ENCODE assay signal across 8 cellular contexts in the genomic region with DNA sequence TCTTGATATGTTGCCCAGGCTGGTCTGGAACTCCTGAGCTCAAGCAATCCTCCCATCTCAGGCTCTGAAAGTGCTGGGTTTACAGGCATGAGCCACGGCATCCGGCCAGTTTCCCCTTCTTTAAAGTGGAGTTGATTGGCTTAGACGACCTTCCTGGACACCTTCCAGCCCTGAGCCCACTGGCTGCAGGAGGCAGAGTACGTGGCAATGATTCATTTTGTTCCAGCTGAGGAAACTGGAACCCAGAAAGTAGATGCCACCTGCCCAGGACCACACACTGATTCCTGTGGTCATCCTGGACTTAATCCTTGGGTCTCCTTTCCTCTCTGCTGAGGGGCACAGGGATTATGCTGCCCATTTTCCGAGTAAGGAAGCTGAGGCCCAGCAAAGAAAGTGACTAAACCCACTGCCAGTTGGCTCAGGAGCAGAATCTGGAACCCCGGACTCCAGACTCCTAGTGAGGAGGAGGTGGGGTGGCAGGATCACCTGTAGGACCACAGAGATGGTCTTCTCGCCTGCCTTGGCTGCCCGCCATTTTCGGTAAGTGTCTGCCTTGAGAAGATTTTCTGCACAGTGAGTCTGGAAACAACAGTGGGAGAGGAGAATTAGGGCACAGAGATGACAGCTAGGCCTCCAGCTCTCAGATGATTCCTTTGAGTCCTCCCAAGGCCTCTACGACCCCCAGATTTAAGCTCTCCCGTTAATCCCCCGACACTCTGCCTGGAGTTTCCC. TPM values are rescaled to one million over a fixed set of nuclear protein-coding genes. Genes with fewer than 3 reads are reported as not detected.
DNase-seq lines count a peak whose midpoint lies in the region; ATAC-seq, FAIRE-seq and TF ChIP-seq lines count a peak whose summit lies in the region.

No MANE protein-coding gene starts in this region.

- H3K14ac ChIP-seq in H1 (ENCODE audit: insufficient read length): no peak overlapping the region

- no peak overlapping the region for H2AK5ac ChIP-seq in H1 (ENCODE audit: low read depth, low read length)

- no peak for TF ChIP-seq EP300 in H1 (IDR thresholded peaks at IDR 0.05; ENCODE audit: borderline replicate concordance in 1 of 2, low read depth in 2 of 2, low read length in 2 of 2)

- TF ChIP-seq POLR2A in H1 (IDR thresholded peaks at IDR 0.05; ENCODE audit: control extremely low read depth in 1 of 2, low read depth in 2 of 2, low read length in 2 of 2): no peak

- TF ChIP-seq CTCF in GM12865 (IDR thresholded peaks at IDR 0.05; ENCODE audit: insufficient read depth, low read depth, low read length, missing control alignments) (no peak), PC-9 (conservative IDR thresholded peaks at IDR 0.05) (no peak), H1 (IDR thresholded peaks at IDR 0.05; ENCODE audit: control extremely low read depth in 1 of 3, insufficient read depth in 1 of 3, low read depth in 1 of 3, low read length in 3 of 3) (no peak)

- H3K79me2 ChIP-seq in PC-9 (ENCODE audit: low read depth) (peaks cover 10% of the 10 kb centered on the region), H1 (ENCODE audit: control insufficient read depth in 1 of 2, insufficient read depth in 2 of 2, low read length in 2 of 2) (peaks cover 0 to 8% of the 10 kb centered on the region in 2 experiments; a peak in 2 of 4 replicates)

- H3K4me3 ChIP-seq in GM12865 (ENCODE audit: low read depth, low read length) (peak overlapping the region; percentile 86), PC-9 (peak overlapping the region; percentile 94), H1 (ENCODE audit: extremely low read depth in 1 of 4, insufficient read depth in 2 of 4, low read depth in 3 of 4, low read length in 4 of 4) (peak overlapping the region; percentile 66 to 89 (median 76)), neuron (ENCODE audit: low read length) (peak overlapping the region; percentile 57)

- H4K20me1 ChIP-seq in PC-9 (ENCODE audit: insufficient read depth) (no peaks in the 10 kb centered on the region), H1 (replicated peaks in 1 of 2; ENCODE audit: control insufficient read depth in 1 of 2, insufficient read depth in 2 of 2, low read length in 2 of 2) (peaks cover 0 to 4% of the 10 kb centered on the region in 2 experiments)

- no peaks in the 10 kb centered on the region for H3K9me3 ChIP-seq in PC-9 (ENCODE audit: insufficient read depth, low read depth)
- no peaks in the 10 kb centered on the region for H3K9me3 ChIP-seq in H1 (ENCODE audit: insufficient read depth in 2 of 2, low read depth in 1 of 2, low read length in 1 of 2)
- H3K9me3 ChIP-seq in neuron (ENCODE audit: low read length): no peaks in the 10 kb centered on the region

- no peak for ATAC-seq in left lobe of liver
- ATAC-seq in activated CD4-positive, CD25-positive, alpha-beta regulatory T cell treated with anti-CD3 and anti-CD28 coated beads, Interleukin-2, amount 50 U/mL, for 24 hours: no peak
- no peak for ATAC-seq in GM21423 (IDR thresholded peaks at IDR 0.05; ENCODE audit: unreplicated experiment)

- H3K79me1 ChIP-seq in H1 (ENCODE audit: low read depth, low read length): peaks cover 11% of the 10 kb centered on the region

- H3K9me2 ChIP-seq in PC-9 (ENCODE audit: insufficient read depth): no peaks in the 10 kb centered on the region

- peak overlapping the region; percentile 90 for H3K4me2 ChIP-seq in PC-9
- peak overlapping the region; percentile 79 to 82 for H3K4me2 ChIP-seq in H1 (ENCODE audit: insufficient read depth in 1 of 2, low read depth in 2 of 2, low read length in 2 of 2)

- BruUV-seq in PC-9 (replicated peaks; lab: Mats Ljungman, UMichigan): TSS peak; percentile 27

- H3K18ac ChIP-seq in H1 (ENCODE audit: extremely low read depth, low read length): no peak overlapping the region

- H2BK15ac ChIP-seq in H1 (ENCODE audit: low read length): no peak overlapping the region

- DNase-seq in GM12865 (ENCODE audit: low read depth) (no peak), PC-9 (peak in 1 of 2 experiments; percentile 13), H1 (ENCODE audit: low read depth in 1 of 2, low spot score in 2 of 2) (no peak), left lobe of liver (ENCODE audit: low spot score) (no peak), NCI-H146 treated with DMSO at 0.1 percent for 48 hours (lab: John Stamatoyannopoulos, UW; ENCODE audit: unreplicated experiment) (no peak)

- H3K9ac ChIP-seq in H1 (replicated peaks in 1 of 4; ENCODE audit: extremely low read depth in 1 of 4, low read depth in 3 of 4, low read length in 3 of 4): peak overlapping the region; percentile 46 to 84 (median 68)

- intact Hi-C loops in PC-9 (cut with micrococcal nuclease; ENCODE audit: unreplicated experiment): loop anchor here (1.0 to 5.0 kb wide), 2 partner anchors 22 to 47 kb away; a partner anchor contains a TSS

- no peak for TF ChIP-seq RAD21 in H1 (IDR thresholded peaks at IDR 0.05 in 1 of 2, conservative IDR thresholded peaks at IDR 0.05 in 1 of 2; ENCODE audit: low read depth in 2 of 2, low read length in 2 of 2)

- POLR2A ChIA-PET in PC-9 (lab: Charles Lee; ENCODE audit: unreplicated experiment): no interaction called here
- POLR2A ChIA-PET in H1 (lab: Charles Lee; ENCODE audit: partially characterized antibody): interaction anchor here (0.6 to 5.2 kb wide), 10 partner anchors 8 to 41 kb away, joined by 3 to 36 read pairs (median 4); a partner anchor contains a TSS

- H2AFZ ChIP-seq in PC-9 (peak overlapping the region; percentile 100), H1 (ENCODE audit: low read length) (no peak overlapping the region), neuron (ENCODE audit: low read depth, low read length) (peak overlapping the region; percentile 27)

- H3K23me2 ChIP-seq in H1 (ENCODE audit: low read depth, low read length): peaks cover 12% of the 10 kb centered on the region

- H3K36me3 ChIP-seq in PC-9 (ENCODE audit: low read depth): no peaks in the 10 kb centered on the region; the same call in 1 of the 2 replicates
- no peaks in the 10 kb centered on the region; a peak in 2 of 8 replicates for H3K36me3 ChIP-seq in H1 (ENCODE audit: control insufficient read depth in 2 of 4, insufficient read depth in 4 of 4, low read length in 3 of 4)
- peaks cover 24% of the 10 kb centered on the region for H3K36me3 ChIP-seq in neuron (ENCODE audit: insufficient read depth, low read length)

- FAIRE-seq in H1 (lab: Jason Lieb, UNC): no peak

- H2BK120ac ChIP-seq in H1 (replicated peaks; ENCODE audit: low read depth, low read length): no peak overlapping the region

- H4K5ac ChIP-seq in H1 (ENCODE audit: insufficient read length, low read depth, low read length): no peak overlapping the region

- CTCF ChIA-PET in PC-9 (lab: Charles Lee) (interaction anchor here (0.6 to 1.1 kb wide), 3 partner anchors 21 to 431 kb away, joined by 4 to 5 read pairs (median 4); a partner anchor contains a TSS), H1 (lab: Charles Lee; ENCODE audit: partially characterized antibody) (interaction anchor here (0.7 to 3.2 kb wide), 9 partner anchors 9 to 55 kb away, joined by 3 to 26 read pairs (median 4); a partner anchor contains a TSS)

- H3K27ac ChIP-seq in PC-9 (no peak overlapping the region), H1 (ENCODE audit: low read depth, low read length) (peak overlapping the region; percentile 48)

- H2BK12ac ChIP-seq in H1 (ENCODE audit: low read depth, low read length): peak overlapping the region; percentile 50; the same call in 1 of the 2 replicates

- no peak overlapping the region for H2BK5ac ChIP-seq in H1 (ENCODE audit: low read depth, low read length)

- no peaks in the 10 kb centered on the region for H3F3A ChIP-seq in PC-9 (ENCODE audit: insufficient read depth, low read depth)

- peak overlapping the region; percentile 76; the same call in 1 of the 2 replicates for H4K8ac ChIP-seq in H1 (ENCODE audit: extremely low read depth, insufficient read depth, low read length)

- H3K27me3 ChIP-seq in PC-9 (ENCODE audit: insufficient read depth, low read depth) (no peaks in the 10 kb centered on the region), H1 (replicated peaks in 1 of 4; ENCODE audit: control insufficient read depth in 3 of 4, extremely low read depth in 1 of 4, insufficient read depth in 3 of 4, low read length in 3 of 4) (no peaks in the 10 kb centered on the region), neuron (ENCODE audit: insufficient read depth, low read length) (no peaks in the 10 kb centered on the region)

- H3K4me1 ChIP-seq in PC-9 (replicated peaks; ENCODE audit: insufficient read depth): peaks cover 10% of the 10 kb centered on the region; the same call in 1 of the 2 replicates
- H3K4me1 ChIP-seq in H1 (replicated peaks in 1 of 4; ENCODE audit: control insufficient read depth in 3 of 4, insufficient read depth in 4 of 4, low read length in 3 of 4): peaks cover 0 to 16% (median 10%) of the 10 kb centered on the region in 4 experiments; a peak in 6 of 7 replicates
- H3K4me1 ChIP-seq in neuron (ENCODE audit: insufficient read depth, low read length): peaks cover 14% of the 10 kb centered on the region

- 71% methylated on average over 12 of the region's 12 CpGs; no CpG with 5 or more reads in 1 of the 2 experiments for WGBS in H1 (ENCODE audit: extremely low coverage in 1 of 2, insufficient coverage in 1 of 2, insufficient read length in 1 of 2, insufficient replicate concordance in 2 of 2, low coverage in 1 of 2, low lambda C conversion rate in 2 of 2, missing lambda C conversion rate in 1 of 2), 2 experiments

- H3K56ac ChIP-seq in H1 (replicated peaks; ENCODE audit: insufficient read length, low read depth, low read length): no peak overlapping the region

- H2BK20ac ChIP-seq in H1 (ENCODE audit: low read length): 0 out of 2 replicates have a peak overlapping the region, but pooled peaks have one; percentile 37

- no peak overlapping the region for H3K4ac ChIP-seq in H1 (replicated peaks; ENCODE audit: insufficient read length, low read depth, low read length)

- no peak overlapping the region for H3K23ac ChIP-seq in H1 (ENCODE audit: insufficient read length)

- no peak overlapping the region for H4K91ac ChIP-seq in H1 (replicated peaks; ENCODE audit: insufficient read length, low read length)

RNA-seq across cellular contexts. Expression of a gene that starts 0.7 kb away (rescaled TPM):
- 37.2 and 45.1 TPM in 2 replicates for total RNA-seq in PC-9 (2021)
- total RNA-seq in H1 (2021; fragmentation: NEBNext Ultra II Directional; extraction: Animal tissue kit (Norgen Biotek cat#: 25700)): 42.5 and 48.5 TPM in 2 replicates
- polyA plus RNA-seq in H1 (2011; rRNA removed): 44.4 and 57.9 TPM in 2 replicates
- 67.6 TPM for polyA plus RNA-seq in H1 (2011; cell fraction: cytosol; rRNA removed)
- polyA plus RNA-seq in H1 (2011; cell fraction: nucleus; rRNA removed): 57.1 TPM
- polyA plus RNA-seq in H1 (2012, experiment 1 of 2): 42.3 to 62.5 TPM (median 56.6 TPM) in 4 replicates
- polyA plus RNA-seq in H1 (2012, experiment 2 of 2): 33.9 TPM
- 25.9 TPM for polyA plus RNA-seq in H1 (2013, experiment 1 of 2)
- polyA plus RNA-seq in H1 (2013, experiment 2 of 2): 24.4 TPM
- 37.1 and 50.1 TPM in 2 replicates for polyA minus RNA-seq in H1 (2011; rRNA and poly(A)+ RNA removed)
- 37.6 TPM for polyA minus RNA-seq in H1 (2011; cell fraction: cytosol; rRNA and poly(A)+ RNA removed)
- polyA minus RNA-seq in H1 (2011; cell fraction: nucleus; rRNA and poly(A)+ RNA removed): 43.9 TPM
- total RNA-seq in left lobe of liver: 8.8 TPM

RNA-seq across cellular contexts. Expression of a gene that starts 1.0 kb away (rescaled TPM):
- total RNA-seq in PC-9 (2021) (0.53 and 2.0 TPM in 2 replicates), left lobe of liver (0.88 TPM)
- 7.5 and 9.2 TPM in 2 replicates for total RNA-seq in H1 (2021; fragmentation: NEBNext Ultra II Directional; extraction: Animal tissue kit (Norgen Biotek cat#: 25700))
- 27.1 and 31.3 TPM in 2 replicates for polyA plus RNA-seq in H1 (2011; rRNA removed)
- polyA plus RNA-seq in H1 (2011; cell fraction: cytosol; rRNA removed): 28.1 TPM
- polyA plus RNA-seq in H1 (2011; cell fraction: nucleus; rRNA removed): 20.9 TPM
- polyA plus RNA-seq in H1 (2012, experiment 1 of 2): 20.5 to 24.4 TPM (median 22.4 TPM) in 4 replicates
- polyA plus RNA-seq in H1 (2012, experiment 2 of 2): 41.5 TPM
- 7.1 TPM for polyA plus RNA-seq in H1 (2013, experiment 1 of 2)
- polyA plus RNA-seq in H1 (2013, experiment 2 of 2): 7.6 TPM
- polyA minus RNA-seq in H1 (2011; rRNA and poly(A)+ RNA removed): 11.0 and 16.5 TPM in 2 replicates
- polyA minus RNA-seq in H1 (2011; cell fraction: cytosol; rRNA and poly(A)+ RNA removed): 2.3 TPM
- 5.3 TPM for polyA minus RNA-seq in H1 (2011; cell fraction: nucleus; rRNA and poly(A)+ RNA removed)

RNA-seq across cellular contexts. Expression of a gene that starts 21.3 kb away (rescaled TPM):
- 23.3 and 31.6 TPM in 2 replicates for total RNA-seq in PC-9 (2021)
- 39.9 and 42.9 TPM in 2 replicates for total RNA-seq in H1 (2021; fragmentation: NEBNext Ultra II Directional; extraction: Animal tissue kit (Norgen Biotek cat#: 25700))
- polyA plus RNA-seq in H1 (2011; rRNA removed): 10.5 and 16.0 TPM in 2 replicates
- 12.3 TPM for polyA plus RNA-seq in H1 (2011; cell fraction: cytosol; rRNA removed)
- 10.5 TPM for polyA plus RNA-seq in H1 (2011; cell fraction: nucleus; rRNA removed)
- polyA plus RNA-seq in H1 (2012, experiment 1 of 2): 10.0 to 13.4 TPM (median 10.7 TPM) in 4 replicates
- 10.2 TPM for polyA plus RNA-seq in H1 (2012, experiment 2 of 2)
- 10.4 TPM for polyA plus RNA-seq in H1 (2013, experiment 1 of 2)
- 10.1 TPM for polyA plus RNA-seq in H1 (2013, experiment 2 of 2)
- 26.8 and 27.9 TPM in 2 replicates for polyA minus RNA-seq in H1 (2011; rRNA and poly(A)+ RNA removed)
- 15.3 TPM for polyA minus RNA-seq in H1 (2011; cell fraction: cytosol; rRNA and poly(A)+ RNA removed)
- 9.8 TPM for polyA minus RNA-seq in H1 (2011; cell fraction: nucleus; rRNA and poly(A)+ RNA removed)
- 17.1 TPM for total RNA-seq in left lobe of liver

RNA-seq across cellular contexts. Expression of a gene that starts 21.8 kb away (rescaled TPM):
- 15.5 and 16.9 TPM in 2 replicates for total RNA-seq in PC-9 (2021)
- total RNA-seq in H1 (2021; fragmentation: NEBNext Ultra II Directional; extraction: Animal tissue kit (Norgen Biotek cat#: 25700)): 13.6 and 14.7 TPM in 2 replicates
- 32.4 and 35.9 TPM in 2 replicates for polyA plus RNA-seq in H1 (2011; rRNA removed)
- polyA plus RNA-seq in H1 (2011; cell fraction: cytosol; rRNA removed): 22.3 TPM
- 19.5 TPM for polyA plus RNA-seq in H1 (2011; cell fraction: nucleus; rRNA removed)
- polyA plus RNA-seq in H1 (2012, experiment 1 of 2): 11.7 to 16.0 TPM (median 13.6 TPM) in 4 replicates
- polyA plus RNA-seq in H1 (2012, experiment 2 of 2): 18.5 TPM
- polyA plus RNA-seq in H1 (2013, experiment 1 of 2): 17.0 TPM
- polyA plus RNA-seq in H1 (2013, experiment 2 of 2): 17.1 TPM
- 10.6 and 11.2 TPM in 2 replicates for polyA minus RNA-seq in H1 (2011; rRNA and poly(A)+ RNA removed)
- polyA minus RNA-seq in H1 (2011; cell fraction: cytosol; rRNA and poly(A)+ RNA removed): 4.4 TPM
- polyA minus RNA-seq in H1 (2011; cell fraction: nucleus; rRNA and poly(A)+ RNA removed): 11.5 TPM
- total RNA-seq in left lobe of liver: 7.7 TPM

RNA-seq across cellular contexts. Expression of a gene that starts 37.3 kb away (rescaled TPM):
- total RNA-seq in PC-9 (2021): 0.37 and 0.60 TPM in 2 replicates
- 0.11 and 0.25 TPM in 2 replicates for total RNA-seq in H1 (2021; fragmentation: NEBNext Ultra II Directional; extraction: Animal tissue kit (Norgen Biotek cat#: 25700))
- 0.06 and 0.16 TPM in 2 replicates for polyA plus RNA-seq in H1 (2011; rRNA removed)
- polyA plus RNA-seq in H1 (2011; cell fraction: cytosol; rRNA removed): 0.25 TPM
- polyA plus RNA-seq in H1 (2011; cell fraction: nucleus; rRNA removed): 0.51 TPM
- 0.28 to 0.32 TPM (median 0.29 TPM) in 4 replicates for polyA plus RNA-seq in H1 (2012, experiment 1 of 2)
- polyA plus RNA-seq in H1 (2012, experiment 2 of 2): 0.07 TPM
- polyA plus RNA-seq in H1 (2013, experiment 1 of 2): 0.22 TPM
- polyA plus RNA-seq in H1 (2013, experiment 2 of 2): 0.24 TPM
- polyA minus RNA-seq in H1 (2011; rRNA and poly(A)+ RNA removed): 0.07 and 0.28 TPM in 2 replicates
- not detected for polyA minus RNA-seq in H1 (2011; cell fraction: cytosol; rRNA and poly(A)+ RNA removed)
- polyA minus RNA-seq in H1 (2011; cell fraction: nucleus; rRNA and poly(A)+ RNA removed): not detected
- 0.35 TPM for total RNA-seq in left lobe of liver
